18 cellular contexts compared by ENCODE assay signal in the genomic region with DNA sequence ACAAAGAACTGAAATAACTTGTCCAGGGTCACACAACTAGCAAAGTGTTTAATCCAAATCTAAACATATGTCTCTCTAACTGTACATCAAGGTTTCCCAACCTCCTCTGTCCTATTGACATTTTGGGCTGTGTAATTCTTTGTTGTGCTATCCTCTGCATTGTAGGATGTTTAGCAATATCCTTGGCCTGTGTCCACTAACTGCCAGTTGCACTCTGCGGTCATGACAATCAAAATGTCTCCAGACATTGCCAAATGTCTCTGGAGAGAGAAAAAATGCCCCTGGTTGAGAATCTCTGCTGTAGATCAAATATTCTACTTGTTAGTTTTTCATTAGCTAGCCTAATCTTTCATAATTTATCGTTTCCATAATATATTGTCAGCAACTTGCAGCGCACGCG.
DNase-seq lines count a peak whose midpoint lies in the region; TF ChIP-seq lines count a peak whose summit lies in the region.
"Had no signal": no experiment of that assay in that cellular context is flagged by ENCODE, and none has a peak within 500 bp of the region (broad histone marks: within the 10 kb centered on the region; RNA-seq: fewer than 3 reads in every experiment).

No MANE protein-coding gene starts in this region.

- no peaks in the 10 kb centered on the region for H3K27me3 ChIP-seq in testis
- H3K27me3 ChIP-seq: ovary had no signal

- H3K4me1 ChIP-seq in testis, result peaks cover 4% of the 10 kb centered on the region

- no peaks in the 10 kb centered on the region for H3K9me3 ChIP-seq in testis
- H3K9me3 ChIP-seq: mucosa of descending colon, ovary had no signal

- no peak for TF ChIP-seq POLR2A in testis (IDR thresholded peaks at IDR 0.05)

- DNase-seq in GM04504 (ENCODE audit: low read depth), result peak; percentile 24
- DNase-seq in NCI-H2029 (lab: John Stamatoyannopoulos, UW), result peak; percentile 45
- DNase-seq in astrocyte of the hippocampus (ENCODE audit: low read depth, low spot score), result peak; percentile 23
- peak; percentile 68 for DNase-seq in myocyte (ENCODE audit: low read depth)
- DNase-seq in testis, result no peak
- no peak for DNase-seq in cerebellum (ENCODE audit: low spot score)
- no peak for DNase-seq in GM03348 (ENCODE audit: low spot score)
- DNase-seq in activated T-cell treated with anti-CD3 and anti-CD28 coated beads, Interleukin-2, amount 50 U/mL, for 48 hours, result no peak
- DNase-seq: activated CD4-positive, alpha-beta T cell treated with anti-CD3 and anti-CD28 coated beads for 4 hours; H7; IMR-90; mucosa of descending colon; NCI-H524; ovary; small intestine; stimulated activated naive CD4-positive, alpha-beta T cell; T-helper 17 cell had no signal

- no peak for TF ChIP-seq CTCF in testis (IDR thresholded peaks at IDR 0.05)

- WGBS in testis, 2 donors, result 62 to 71% methylated on average over 5 of the region's 5 CpGs

- no peak overlapping the region for H3K4me3 ChIP-seq in testis
- H3K4me3 ChIP-seq: mucosa of descending colon, ovary had no signal

- intact Hi-C loops in testis (cut with DNase I; ENCODE audit: low total_unique reads), result no loop called here

- no peak overlapping the region for H3K27ac ChIP-seq in testis
- H3K27ac ChIP-seq: epithelial cell of prostate, ovary had no signal

- H3K36me3 ChIP-seq in testis (ENCODE audit: low read depth, missing control alignments), result no peaks in the 10 kb centered on the region
- H3K36me3 ChIP-seq: ovary had no signal

Comparison
In these comparisons a context has a peak if more than half of its experiments do, and no peak if none do; other contexts are left out.
1. DNase-seq: peak in GM04504 (single experiment), NCI-H2029 (single experiment), astrocyte of the hippocampus (single experiment) and myocyte (single experiment); none in testis (single experiment), cerebellum (single experiment), GM03348 (single experiment) and activated T-cell treated with anti-CD3 and anti-CD28 coated beads, Interleukin-2, amount 50 U/mL, for 48 hours (0 of 2).